Comparison of ENCODE assay signal across 10 cellular contexts in the genomic region with DNA sequence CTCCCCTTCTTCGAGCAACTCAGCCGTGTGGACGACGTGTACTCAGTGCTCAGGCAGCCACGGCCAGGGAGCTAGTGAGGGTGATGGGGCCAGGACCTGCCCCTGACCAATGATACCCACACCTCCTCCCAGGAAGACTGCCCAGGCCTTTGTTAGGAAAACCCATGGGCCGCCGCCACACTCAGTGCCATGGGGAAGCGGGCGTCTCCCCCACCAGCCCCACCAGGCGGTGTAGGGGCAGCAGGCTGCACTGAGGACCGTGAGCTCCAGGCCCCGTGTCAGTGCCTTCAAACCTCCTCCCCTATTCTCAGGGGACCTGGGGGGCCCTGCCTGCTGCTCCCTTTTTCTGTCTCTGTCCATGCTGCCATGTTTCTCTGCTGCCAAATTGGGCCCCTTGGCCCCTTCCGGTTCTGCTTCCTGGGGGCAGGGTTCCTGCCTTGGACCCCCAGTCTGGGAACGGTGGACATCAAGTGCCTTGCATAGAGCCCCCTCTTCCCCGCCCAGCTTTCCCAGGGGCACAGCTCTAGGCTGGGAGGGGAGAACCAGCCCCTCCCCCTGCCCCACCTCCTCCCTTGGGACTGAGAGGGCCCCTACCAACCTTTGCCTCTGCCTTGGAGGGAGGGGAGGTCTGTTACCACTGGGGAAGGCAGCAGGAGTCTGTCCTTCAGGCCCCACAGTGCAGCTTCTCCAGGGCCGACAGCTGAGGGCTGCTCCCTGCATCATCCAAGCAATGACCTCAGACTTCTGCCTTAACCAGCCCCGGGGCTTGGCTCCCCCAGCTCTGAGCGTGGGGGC. TPM values are rescaled to one million over a fixed set of nuclear protein-coding genes. Genes with fewer than 3 reads are reported as not detected.
DNase-seq lines count a peak whose midpoint lies in the region; ATAC-seq and TF ChIP-seq lines count a peak whose summit lies in the region.
"Had no signal": no experiment of that assay in that cellular context is flagged by ENCODE, and none has a peak within 500 bp of the region (broad histone marks: within the 10 kb centered on the region; RNA-seq: fewer than 3 reads in every experiment).

No MANE protein-coding gene starts in this region.

- WGBS in right cardiac atrium = 55% methylated on average over 18 of the region's 18 CpGs

- no peak overlapping the region for H2AFZ ChIP-seq in DND-41 (ENCODE audit: low read depth, low read length)
- H2AFZ ChIP-seq: parathyroid adenoma had no signal

- H3K79me2 ChIP-seq in DND-41 (ENCODE audit: insufficient read depth, low read length) = peaks cover 32% of the 10 kb centered on the region

- H3K4me3 ChIP-seq in DND-41 (ENCODE audit: low read depth in 1 of 2, low read length in 2 of 2) (no peak overlapping the region), SK-N-MC (peak overlapping the region; percentile 82; the same call in 1 of the 2 replicates), right cardiac atrium (ENCODE audit: low read length) (no peak overlapping the region), gastrocnemius medialis (no peak overlapping the region)

- TF ChIP-seq CTCF in DND-41 (IDR thresholded peaks at IDR 0.05; ENCODE audit: borderline replicate concordance, extremely low read depth, low read length, poor library complexity, severe bottlenecking) (no peak), gastrocnemius medialis (IDR thresholded peaks at IDR 0.05 in 4 of 5, conservative IDR thresholded peaks at IDR 0.05 in 1 of 5) (no peak), GM13977 (IDR thresholded peaks at IDR 0.05; ENCODE audit: extremely low read depth, insufficient read depth, missing control alignments) (no peak)

- intact Hi-C loops in right cardiac atrium (cut with DNase I) = loop anchor here in 1 of 4 donors (5.0 kb wide), 1 partner anchor 63 kb away; no protein-coding TSS in a partner anchor
- intact Hi-C loops in gastrocnemius medialis (cut with DNase I; ENCODE audit: low total_unique reads) = no loop called here

- peaks cover 22% of the 10 kb centered on the region for H4K20me1 ChIP-seq in DND-41 (ENCODE audit: insufficient read depth, low read length)

- H3K9ac ChIP-seq in DND-41 (ENCODE audit: low read depth, low read length) = peak overlapping the region; percentile 66
- peak overlapping the region; percentile 65 for H3K9ac ChIP-seq in SK-N-MC (ENCODE audit: insufficient read length)
- H3K9ac ChIP-seq: parathyroid adenoma had no signal

- in situ Hi-C loops in gastrocnemius medialis (cut with MboI; ENCODE audit: low sequenced_read_pairs in 4 of 4) (loop anchor here (5.0 to 25.0 kb wide), 4 partner anchors 58 to 283 kb away; partner anchors contain the start of genes BCS1L (in 2 of the 4), RNF25 (in 2 of the 4), STK36 (in 2 of the 4) and ZNF142 (in 2 of the 4)), GM13977 (cut with MboI; ENCODE audit: low pct_unique_long_range_greater_than_20kb, low sequenced_read_pairs, unreplicated experiment) (loop anchor here (10.0 to 25.0 kb wide), 2 partner anchors 240 to 433 kb away; partner anchors contain the start of gene PRKAG3)

- TF ChIP-seq POLR2A in gastrocnemius medialis (IDR thresholded peaks at IDR 0.05) = no peak

- ATAC-seq in DND-41 (ENCODE audit: insufficient read depth, low read depth) = no peak
- ATAC-seq in right cardiac atrium = no peak
- ATAC-seq in gastrocnemius medialis = no peak
- ATAC-seq in HG03196 (IDR thresholded peaks at IDR 0.05; ENCODE audit: unreplicated experiment) = no peak

- H3K4me1 ChIP-seq in DND-41 (ENCODE audit: insufficient read depth, low read length) (peaks cover 61% of the 10 kb centered on the region), right cardiac atrium (ENCODE audit: control insufficient read depth, insufficient read depth, low read length) (peaks cover 6% of the 10 kb centered on the region), gastrocnemius medialis (peaks cover 43 to 44% of the 10 kb centered on the region in 2 donors)

- H3K9me3 ChIP-seq in DND-41 (ENCODE audit: insufficient read depth, low read length, severe bottlenecking) (no peaks in the 10 kb centered on the region), SK-N-MC (ENCODE audit: low read depth, low read length) (no peaks in the 10 kb centered on the region), right cardiac atrium (ENCODE audit: control insufficient read depth, low read length) (no peaks in the 10 kb centered on the region), gastrocnemius medialis (no peaks in the 10 kb centered on the region)

- H3K36me3 ChIP-seq in DND-41 (ENCODE audit: insufficient read depth, low read length) (peaks cover 40% of the 10 kb centered on the region), SK-N-MC (ENCODE audit: insufficient read depth, low read length) (peaks cover 21% of the 10 kb centered on the region; the same call in 1 of the 2 replicates), gastrocnemius medialis (peaks cover 0 to 40% of the 10 kb centered on the region in 2 donors)

- no peak overlapping the region for H3K4me2 ChIP-seq in DND-41 (ENCODE audit: insufficient read depth, low read length)

- H3K27me3 ChIP-seq in DND-41 (ENCODE audit: insufficient read depth, low read length, poor library complexity) (no peaks in the 10 kb centered on the region), right cardiac atrium (ENCODE audit: control insufficient read depth, insufficient read depth) (no peaks in the 10 kb centered on the region), gastrocnemius medialis (no peaks in the 10 kb centered on the region)

- DNase-seq in DND-41 = peak; percentile 25
- DNase-seq in SK-N-MC (ENCODE audit: low read depth, low spot score) = no peak
- DNase-seq in right cardiac atrium = peak in 2 of 3 donors; percentile 66 to 74
- no peak for DNase-seq in gastrocnemius medialis
- no peak for DNase-seq in NCI-H187 treated with DMSO at 0.1 percent for 48 hours (lab: John Stamatoyannopoulos, UW)
- DNase-seq in GM13977 (ENCODE audit: low spot score) = no peak
- DNase-seq in epidermal melanocyte (ENCODE audit: insufficient read length, low spot score) = no peak

- peak overlapping the region; percentile 89; the same call in 1 of the 2 replicates for H3K27ac ChIP-seq in DND-41 (ENCODE audit: low read length)
- H3K27ac ChIP-seq in SK-N-MC = peak overlapping the region; percentile 80
- H3K27ac ChIP-seq in right cardiac atrium (ENCODE audit: low read length) = no peak overlapping the region
- H3K27ac ChIP-seq in gastrocnemius medialis = peak overlapping the region; percentile 81 to 93 (median 88)

RNA-seq across cellular contexts. Expression of gene CTDSP1, which starts 4.9 kb away (rescaled TPM):
- 100 to 1,000 TPM in 3 of 4 donors, 10 to 100 TPM in 1; 99.9 to 118 (median 116) TPM for total RNA-seq in right cardiac atrium
- 85.9 TPM for polyA plus RNA-seq in right cardiac atrium
- 10 to 100 TPM; 46.7 to 77.4 (median 53.6) TPM for total RNA-seq in gastrocnemius medialis

RNA-seq across cellular contexts. Expression of gene VIL1, which starts 14.4 kb away (rescaled TPM):
- not detected for total RNA-seq in right cardiac atrium
- 0.11 TPM for polyA plus RNA-seq in right cardiac atrium
- total RNA-seq in gastrocnemius medialis = 1 to 10 TPM in 1 of 4 donors, under 1 TPM in 1, not detected in 2; 0.03 to 1.8 TPM
- total RNA-seq: frontal cortex had no signal

RNA-seq across cellular contexts. Expression of gene SLC11A1, which starts 22.5 kb away (rescaled TPM):
- 10 to 100 TPM in 2 of 4 donors, 1 to 10 TPM in 2; 6.4 to 19.5 (median 12.5) TPM for total RNA-seq in right cardiac atrium
- 13.8 TPM for polyA plus RNA-seq in right cardiac atrium
- total RNA-seq in gastrocnemius medialis = 1 to 10 TPM; 1.1 to 6.3 (median 4.5) TPM

RNA-seq across cellular contexts. Expression of gene CATIP, which starts 47.9 kb away (rescaled TPM):
- total RNA-seq in right cardiac atrium (not detected), gastrocnemius medialis (not detected)
- 0.16 TPM for polyA plus RNA-seq in right cardiac atrium
- total RNA-seq: frontal cortex had no signal

Comparison
In these comparisons a context has a peak if more than half of its experiments do, and no peak if none do; other contexts are left out.
1. DNase-seq: peak in DND-41 (single experiment) and right cardiac atrium (2 of 3); none in SK-N-MC (single experiment), gastrocnemius medialis (0 of 2), NCI-H187 treated with DMSO at 0.1 percent for 48 hours (single experiment), GM13977 (single experiment) and epidermal melanocyte (single experiment).